Comparison of ENCODE assay signal across 2 cellular contexts in genomic region chr5:147452137-147452838, GRCh38.
A peak's percentile ranks its signal among the peaks of the same experiment; 100 is the strongest.
TF ChIP-seq lines count a peak whose summit lies in the region.

No MANE protein-coding gene starts in this region.

TF ChIP-seq in H1, 55 proteins besides CTCF, POLR2A, EP300 and RAD21:
- no peak for TF ChIP-seq RNF2 (IDR thresholded peaks at IDR 0.05; ENCODE audit: borderline replicate concordance, low read depth, low read length, missing control alignments, poor library complexity, severe bottlenecking)
- TF ChIP-seq TBP (IDR thresholded peaks at IDR 0.05; ENCODE audit: low read depth, low read length) = peak; percentile 10; the same call in 1 of the 2 replicates
- TF ChIP-seq YY1 (IDR thresholded peaks at IDR 0.05; ENCODE audit: low read depth, low read length) = 0 out of 2 replicates have a peak, but pooled peaks have one; percentile 18
- TF ChIP-seq SIN3A (conservative IDR thresholded peaks at IDR 0.05 in 1 of 2, IDR thresholded peaks at IDR 0.05 in 1 of 2; ENCODE audit: low read depth in 1 of 2, low read length in 2 of 2) = peak; percentile 72 to 93; a peak in 3 of 4 replicates
- peak; percentile 4 for TF ChIP-seq CTBP2 (IDR thresholded peaks at IDR 0.05; ENCODE audit: borderline replicate concordance, insufficient read depth, insufficient read length, low read length)
- no peak for TF ChIP-seq ATF3 (IDR thresholded peaks at IDR 0.05; ENCODE audit: insufficient read depth, low read depth, low read length)

TF ChIP-seq in HepG2, 621 proteins besides CTCF, POLR2A, EP300 and RAD21:
- TF ChIP-seq CBX2 (IDR thresholded peaks at IDR 0.05; ENCODE audit: low read depth, low read length) (no peak), CBX2 (CRISPR knock-in tag; IDR thresholded peaks at IDR 0.05; ENCODE audit: low read depth) (no peak), ZNF564 (CRISPR knock-in tag; IDR thresholded peaks at IDR 0.05) (no peak), KLF11 (CRISPR knock-in tag; IDR thresholded peaks at IDR 0.05) (no peak), ZNF446 (CRISPR knock-in tag; IDR thresholded peaks at IDR 0.05) (no peak), ZNF574 (CRISPR knock-in tag; IDR thresholded peaks at IDR 0.05) (no peak)
TF ChIP-seq in HepG2: peak in this region for 0.
